34 cellular contexts compared by ENCODE assay signal in the genomic region with DNA sequence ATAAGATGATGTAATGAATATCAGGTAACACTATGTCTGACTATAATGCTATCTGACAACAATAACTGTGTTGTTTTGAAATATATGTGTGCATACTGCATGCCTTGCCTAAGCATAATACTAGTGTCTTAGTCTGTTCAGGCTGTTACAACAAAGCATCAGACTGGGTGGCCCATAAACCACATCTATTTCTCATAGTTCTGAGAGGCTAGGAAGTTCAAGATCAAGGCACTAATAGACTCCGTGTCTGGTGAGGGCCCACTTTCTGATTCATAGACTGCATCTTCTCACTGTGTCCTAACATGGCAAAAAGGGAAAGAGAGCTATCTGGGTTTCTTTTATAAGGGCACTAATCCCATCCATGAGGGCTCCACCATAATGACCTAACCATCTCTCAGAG.
"Had no signal": no experiment of that assay in that cellular context is flagged by ENCODE, and none has a peak within 500 bp of the region (broad histone marks: within the 10 kb centered on the region; RNA-seq: fewer than 3 reads in every experiment).

No MANE protein-coding gene starts in this region.

- H3K4me2 ChIP-seq: KMS-11 had no signal

- DNase-seq: Karpas-422, Kasumi-1, MG63, MM.1S, MV-4-11, NCI-H1048, NCI-H1092, NCI-H1092 treated with DMSO at 0.1 percent for 48 hours, NCI-H1105, NCI-H1105 treated with DMSO at 0.1 percent for 48 hours, NCI-H1417, NCI-H1417 treated with DMSO at 0.1 percent for 48 hours, NCI-H1436, NCI-H1436 treated with DMSO at 0.1 percent for 48 hours, NCI-H146, NCI-H1694, NCI-H1694 treated with DMSO at 0.1 percent for 48 hours, NCI-H187, NCI-H187 treated with DMSO at 0.1 percent for 48 hours, NCI-H1930, NCI-H2029, NCI-H2029 treated with DMSO at 0.1 percent for 48 hours, NCI-H2081, NCI-H2081 treated with DMSO at 0.1 percent for 48 hours, NCI-H2107, NCI-H2171, NCI-H2171 treated with DMSO at 0.1 percent for 48 hours, NCI-H2227 treated with DMSO at 0.1 percent for 48 hours, NCI-H226, NCI-H345, NCI-H446, NCI-H446 treated with DMSO at 0.1 percent for 48 hours, NCI-H510A had no signal

- H3K4me3 ChIP-seq: MG63 had no signal

- H3K27ac ChIP-seq: KMS-11 had no signal

- H3K9ac ChIP-seq: KMS-11 had no signal

- H3K9me3 ChIP-seq: MG63 had no signal

- H3K36me3 ChIP-seq: MG63 had no signal

- H3K27me3 ChIP-seq: MG63 had no signal
